ENCODE assay signal across 20 cellular contexts in genomic region chr19:57515218-57515617, GRCh38.
"Had no signal": no experiment of that assay in that cellular context is flagged by ENCODE, and none has a peak within 500 bp of the region (broad histone marks: within the 10 kb centered on the region; RNA-seq: fewer than 3 reads in every experiment).

No MANE protein-coding gene starts in this region.

- H3K27me3 ChIP-seq: colonic mucosa, heart left ventricle, ovary, suprapubic skin, thyroid gland had no signal

- H3K9me3 ChIP-seq: colonic mucosa, thyroid gland had no signal

- FAIRE-seq: endothelial cell of umbilical vein, urothelium cell line had no signal

- DNase-seq: colonic mucosa; dermis blood vessel endothelial cell; erythroblast; foreskin melanocyte; heart left ventricle; hippocampal formation; kidney glomerular epithelial cell; mammary epithelial cell; naive thymus-derived CD8-positive, alpha-beta T cell; ovary; right cardiac atrium; stimulated activated CD4-positive, alpha-beta T cell treated with anti-CD3 and anti-CD28 coated beads, Interleukin-4, amount 100 ng/mL, for 1 hour; stimulated activated CD8-positive, alpha-beta memory T cell treated with anti-CD3 and anti-CD28 coated beads, Interleukin-4, amount 100 ng/mL, for 48 hours; stimulated activated naive CD8-positive, alpha-beta T cell treated with anti-CD3 and anti-CD28 coated beads, Interleukin-15, Interleukin-2, amounts not matched to agents 100 U/mL and 50 U/mL, for 24 hours; thyroid gland had no signal

- ATAC-seq: heart left ventricle; naive thymus-derived CD8-positive, alpha-beta T cell; right cardiac atrium; stimulated activated effector memory CD8-positive, alpha-beta T cell treated with anti-CD3 and anti-CD28 coated beads, Interleukin-12 subunit alpha, Interleukin-12 subunit beta, amount 100 ng/mL, for 72 hours; stimulated activated naive CD8-positive, alpha-beta T cell treated with anti-CD3 and anti-CD28 coated beads, Interleukin-15, Interleukin-2, amounts not matched to agents 100 U/mL and 50 U/mL, for 24 hours had no signal

- H3K27ac ChIP-seq: colonic mucosa, heart left ventricle, ovary, suprapubic skin, thyroid gland had no signal

- H3K4me3 ChIP-seq: colonic mucosa, heart left ventricle, ovary, smooth muscle cell, suprapubic skin, thyroid gland had no signal

- H3K4me2 ChIP-seq: smooth muscle cell had no signal

- H3K36me3 ChIP-seq: colonic mucosa, ovary, thyroid gland had no signal

- H3K4me1 ChIP-seq: colonic mucosa, heart left ventricle, suprapubic skin, thyroid gland had no signal
